ENCODE assay signal across 1 cellular context in genomic region chr12:29278673-29279420, GRCh38.
TF ChIP-seq lines count a peak whose summit lies in the region.

No MANE protein-coding gene starts in this region.

TF ChIP-seq in SK-N-SH, 30 proteins besides CTCF, POLR2A, EP300 and RAD21 (continued from another document):
- TF ChIP-seq GABPA (IDR thresholded peaks at IDR 0.05; ENCODE audit: low read depth) (peak; percentile 14; the same call in 1 of the 2 replicates), REST (IDR thresholded peaks at IDR 0.05; ENCODE audit: low read depth, low read length) (peak; percentile 48; the same call in 1 of the 2 replicates), RFX5 (IDR thresholded peaks at IDR 0.05; ENCODE audit: low read length) (no peak), GATA2 (CRISPR knock-in tag; IDR thresholded peaks at IDR 0.05) (no peak), USF1 (IDR thresholded peaks at IDR 0.05; ENCODE audit: borderline replicate concordance, low read depth) (no peak; the same call in 1 of the 2 replicates), MXI1 (IDR thresholded peaks at IDR 0.05; ENCODE audit: low read depth, low read length) (no peak), SIN3A (IDR thresholded peaks at IDR 0.05; ENCODE audit: borderline replicate concordance, low read depth, low read length) (peak; percentile 80), EZH2phosphoT487 (IDR thresholded peaks at IDR 0.05; ENCODE audit: borderline replicate concordance, low read depth) (no peak), TCF12 (IDR thresholded peaks at IDR 0.05) (peak; percentile 100), USF2 (IDR thresholded peaks at IDR 0.05; ENCODE audit: borderline replicate concordance, low read depth, low read length) (no peak), FOXJ3 (CRISPR knock-in tag; IDR thresholded peaks at IDR 0.05) (no peak), MAX (IDR thresholded peaks at IDR 0.05; ENCODE audit: low read depth) (peak; percentile 53; the same call in 1 of the 2 replicates)
